Comparison of ENCODE assay signal across 24 cellular contexts in the genomic region with DNA sequence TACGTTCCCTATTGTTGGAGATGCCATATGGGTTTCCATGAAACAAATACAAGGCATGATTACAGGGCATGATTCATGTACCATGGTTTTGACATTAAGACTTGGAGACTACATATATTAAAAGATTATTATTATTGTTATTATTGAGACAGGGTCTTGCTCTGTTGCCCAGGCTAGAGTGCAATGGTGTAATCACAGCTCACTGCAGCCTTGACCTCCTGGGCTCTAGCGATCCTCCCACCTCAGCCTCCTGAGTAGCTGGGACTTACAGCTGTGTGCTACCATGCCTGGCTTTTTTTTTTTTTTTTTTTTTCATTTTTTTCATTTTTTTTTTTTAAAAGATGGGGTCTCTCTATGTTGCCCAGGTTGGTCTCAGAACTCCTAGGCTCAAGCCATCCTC.
"Had no signal": no experiment of that assay in that cellular context is flagged by ENCODE, and none has a peak within 500 bp of the region (broad histone marks: within the 10 kb centered on the region; RNA-seq: fewer than 3 reads in every experiment).

No MANE protein-coding gene starts in this region.

- H3K4me3 ChIP-seq: adrenal gland, body of pancreas, breast epithelium had no signal

- ATAC-seq: activated T-cell treated with anti-CD3 and anti-CD28 coated beads, Interleukin-2, amount 50 U/mL, for 4 hours; body of pancreas had no signal

- H3K4me1 ChIP-seq: adrenal gland, breast epithelium had no signal

- H3K27me3 ChIP-seq: adrenal gland, body of pancreas, brain microvascular endothelial cell, breast epithelium had no signal

- H3K27ac ChIP-seq: adrenal gland, body of pancreas, brain microvascular endothelial cell, breast epithelium, VCaP had no signal

- DNase-seq: activated B cell treated with CpG ODN at 0.5 μM for 24 hours; activated CD4-positive, alpha-beta memory T cell treated with anti-CD3 and anti-CD28 coated beads for 36 hours; activated CD4-positive, alpha-beta T cell treated with anti-CD3 and anti-CD28 coated beads for 4 hours; activated CD4-positive, alpha-beta T cell treated with anti-CD3 and anti-CD28 coated beads, Interleukin-2, amount 50 U/mL, for 1 hour; activated CD4-positive, alpha-beta T cell treated with anti-CD3 and anti-CD28 coated beads, Interleukin-2, amount 50 U/mL, for 4 hours; activated CD4-positive, CD25-positive, alpha-beta regulatory T cell treated with anti-CD3 and anti-CD28 coated beads, Interleukin-2, amount 50 U/mL, for 72 hours; activated CD8-positive, alpha-beta memory T cell treated with anti-CD3 and anti-CD28 coated beads, Interleukin-2, amount 50 U/mL, for 4 hours; activated effector memory CD4-positive, alpha-beta T cell treated with anti-CD3 and anti-CD28 coated beads, Interleukin-2, amount 50 U/mL, for 16 hours; activated gamma-delta T cell treated with Interleukin-2 at 50 U/mL for 16 hours; activated naive CD4-positive, alpha-beta T cell; activated naive CD4-positive, alpha-beta T cell treated with anti-CD3 and anti-CD28 coated beads, Interleukin-2, amount 50 U/mL, for 16 hours; activated naive CD8-positive, alpha-beta T cell treated with anti-CD3 and anti-CD28 coated beads for 36 hours; activated T-cell treated with anti-CD3 and anti-CD28 coated beads for 4 hours; activated T-cell treated with anti-CD3 and anti-CD28 coated beads, Interleukin-2, amount 50 U/mL, for 1 hour; activated T-cell treated with anti-CD3 and anti-CD28 coated beads, Interleukin-2, amount 50 U/mL, for 4 hours; activated T-cell treated with anti-CD3 and anti-CD28 coated beads, Interleukin-2, amount 50 U/mL, for 72 hours; aorta; body of pancreas; brain microvascular endothelial cell; T-helper 9 cell had no signal

- H3K36me3 ChIP-seq: adrenal gland, brain microvascular endothelial cell, breast epithelium had no signal

- FAIRE-seq: astrocyte had no signal

- H3K9me3 ChIP-seq: adrenal gland, body of pancreas, breast epithelium had no signal
